ENCODE assay signal across 10 cellular contexts in the genomic region with DNA sequence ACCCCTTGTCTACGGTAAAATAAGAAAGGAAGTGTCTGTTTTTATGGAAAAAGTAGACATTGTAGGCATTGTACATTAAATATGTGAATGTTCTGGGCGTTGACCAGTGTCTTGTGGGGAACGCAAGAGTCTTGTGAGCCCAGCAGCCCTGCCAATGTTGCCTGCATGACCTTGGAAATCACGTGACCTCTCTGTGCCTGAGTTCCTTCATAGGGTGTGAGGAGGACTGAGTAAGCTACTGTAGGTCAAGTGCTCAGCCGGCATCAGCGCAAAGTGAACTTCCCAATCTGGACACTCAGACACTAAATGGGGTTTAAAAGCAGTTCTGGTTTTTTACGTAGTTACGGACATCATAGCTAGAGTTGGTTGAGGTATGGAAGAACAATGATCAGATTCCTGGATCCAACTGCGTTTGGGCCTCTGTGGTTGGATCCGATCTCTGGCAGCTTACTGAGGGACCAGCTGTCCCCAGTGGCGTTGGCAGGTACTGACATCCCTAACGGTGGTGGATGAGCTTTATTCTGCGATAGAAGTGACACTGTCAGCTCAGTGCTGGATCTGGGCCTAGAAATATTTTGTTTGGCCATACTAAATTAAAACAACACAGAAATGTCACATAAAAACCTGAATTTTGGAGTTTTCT.
A peak's percentile ranks its signal among the peaks of the same experiment; 100 is the strongest.
DNase-seq lines count a peak whose midpoint lies in the region; ATAC-seq and TF ChIP-seq lines count a peak whose summit lies in the region.
"Had no signal": no experiment of that assay in that cellular context is flagged by ENCODE, and none has a peak within 500 bp of the region (broad histone marks: within the 10 kb centered on the region; RNA-seq: fewer than 3 reads in every experiment).

No MANE protein-coding gene starts in this region.

- H3K9ac ChIP-seq in mesenchymal stem cell (ENCODE audit: low read length), result no peak overlapping the region

- no peaks in the 10 kb centered on the region for H3K9me3 ChIP-seq in A673 (ENCODE audit: low read depth, low read length, poor library complexity, severe bottlenecking)
- H3K9me3 ChIP-seq in mesenchymal stem cell (ENCODE audit: control insufficient read depth, low read length), result peaks cover 7% of the 10 kb centered on the region

- no peak overlapping the region for H2BK15ac ChIP-seq in mesenchymal stem cell (ENCODE audit: low read depth, poor library complexity, severe bottlenecking)

- H4K91ac ChIP-seq in mesenchymal stem cell (ENCODE audit: low read length), result no peak overlapping the region

- H3K4ac ChIP-seq in mesenchymal stem cell (ENCODE audit: low read depth in 1 of 2, low read length in 2 of 2), result no peak overlapping the region

- H2AFZ ChIP-seq in mesenchymal stem cell (ENCODE audit: low read depth, low read length), result no peak overlapping the region

- H4K8ac ChIP-seq in mesenchymal stem cell (ENCODE audit: low read length), result no peak overlapping the region

- no peak overlapping the region for H2AK5ac ChIP-seq in mesenchymal stem cell (ENCODE audit: low read length, severe bottlenecking)

- BruUV-seq in A673 (replicated peaks; lab: Mats Ljungman, UMichigan), result no TSS peak

- H3K27me3 ChIP-seq in A673 (replicated peaks; ENCODE audit: insufficient read depth, low read depth, low read length, poor library complexity) (no peaks in the 10 kb centered on the region), mesenchymal stem cell (ENCODE audit: control insufficient read depth in 1 of 2, insufficient read depth in 1 of 2, low read length in 2 of 2) (peaks cover 0 to 11% of the 10 kb centered on the region in 2 experiments)

- CTCF ChIA-PET in A673 (lab: Charles Lee), result no interaction called here

- no peak overlapping the region for H3K27ac ChIP-seq in A673 (ENCODE audit: low read depth, low read length, poor library complexity, severe bottlenecking)
- no peak overlapping the region for H3K27ac ChIP-seq in mesenchymal stem cell (ENCODE audit: low read length, poor library complexity, severe bottlenecking)
- H3K27ac ChIP-seq in substantia nigra (ENCODE audit: low read depth, low read length, poor library complexity, severe bottlenecking), result no peak overlapping the region

- no peak for ATAC-seq in GM19035 (IDR thresholded peaks at IDR 0.05; ENCODE audit: unreplicated experiment)

- DNase-seq in A673 (ENCODE audit: low spot score), result no peak
- DNase-seq in HT-29 (ENCODE audit: low spot score), result peak; percentile 35
- no peak for DNase-seq in cardiac fibroblast (ENCODE audit: low read depth in 2 of 2)
- DNase-seq in mesenchymal stem cell, result peak; percentile 11
- DNase-seq in Ammon's horn (ENCODE audit: low spot score), result no peak
- no peak for DNase-seq in medulla oblongata (ENCODE audit: extremely low spot score)
- no peak for DNase-seq in substantia nigra (lab: John Stamatoyannopoulos, UW)
- DNase-seq: CD4-positive, CD25-positive, alpha-beta regulatory T cell; SHP77 had no signal

- no peak overlapping the region for H3K18ac ChIP-seq in mesenchymal stem cell (ENCODE audit: low read depth in 1 of 2, low read length in 2 of 2)

- no peaks in the 10 kb centered on the region for H3K36me3 ChIP-seq in A673 (ENCODE audit: insufficient read depth, low read length, poor library complexity, severe bottlenecking)
- H3K36me3 ChIP-seq in mesenchymal stem cell (ENCODE audit: control insufficient read depth in 1 of 2, insufficient read depth in 2 of 2, low read depth in 1 of 2, low read length in 2 of 2), result no peaks in the 10 kb centered on the region

- no peak overlapping the region for H3K23ac ChIP-seq in mesenchymal stem cell (ENCODE audit: low read length in 2 of 2)

- no peak overlapping the region for H2BK5ac ChIP-seq in mesenchymal stem cell (ENCODE audit: low read depth, low read length, poor library complexity, severe bottlenecking)

- intact Hi-C loops in A673 (cut with micrococcal nuclease; ENCODE audit: unreplicated experiment), result no loop called here

- TF ChIP-seq CTCF in A673 (conservative IDR thresholded peaks at IDR 0.05; ENCODE audit: low read depth, low read length), result peak; percentile 43
- peak; percentile 32 for TF ChIP-seq CTCF in cardiac fibroblast (IDR thresholded peaks at IDR 0.05; ENCODE audit: low read depth, low read length)

- no peak overlapping the region for H2BK120ac ChIP-seq in mesenchymal stem cell (ENCODE audit: low read depth, low read length)

- POLR2A ChIA-PET in A673 (lab: Charles Lee; ENCODE audit: low non-redundant PET), result no interaction called here

- no peaks in the 10 kb centered on the region for H3K4me1 ChIP-seq in A673 (ENCODE audit: insufficient read depth, low read length, poor library complexity, severe bottlenecking)
- H3K4me1 ChIP-seq in mesenchymal stem cell (ENCODE audit: control insufficient read depth, insufficient read depth, low read depth, low read length), result peaks cover 2% of the 10 kb centered on the region

- no peaks in the 10 kb centered on the region for H3K79me1 ChIP-seq in mesenchymal stem cell (replicated peaks; ENCODE audit: low read length, poor library complexity, severe bottlenecking)

- no peak overlapping the region for H2BK12ac ChIP-seq in mesenchymal stem cell (ENCODE audit: low read length in 2 of 2)

- WGBS in mesenchymal stem cell, result 75% methylated on average over 12 of the region's 13 CpGs

- H3K14ac ChIP-seq in mesenchymal stem cell (ENCODE audit: low read length in 2 of 2), result peak overlapping the region in 1 of 2 experiments; percentile 66

- no peak overlapping the region for H3K4me2 ChIP-seq in mesenchymal stem cell (ENCODE audit: low read length, poor library complexity, severe bottlenecking)

- H3K4me3 ChIP-seq in A673 (ENCODE audit: low read depth, low read length, poor library complexity, severe bottlenecking), result no peak overlapping the region
- no peak overlapping the region for H3K4me3 ChIP-seq in cardiac fibroblast (replicated peaks in 1 of 2; ENCODE audit: low read depth in 2 of 2, low read length in 2 of 2)
- H3K4me3 ChIP-seq in mesenchymal stem cell (ENCODE audit: insufficient read depth in 1 of 2, low read depth in 1 of 2, low read length in 2 of 2), result peak overlapping the region in 1 of 2 experiments; percentile 20

Comparison
In these comparisons a context has a peak if more than half of its experiments do, and no peak if none do; other contexts are left out.
1. DNase-seq: peak in HT-29 (single experiment) and mesenchymal stem cell (single experiment); none in A673 (single experiment), cardiac fibroblast (0 of 2), Ammon's horn (single experiment), medulla oblongata (single experiment) and substantia nigra (0 of 49).